In genomic region chr15:95196176-95196915, GRCh38 we compare ENCODE assay signal across 1 cellular context.
TF ChIP-seq lines count a peak whose summit lies in the region.

No MANE protein-coding gene starts in this region.

TF ChIP-seq in neural cell, 6 proteins besides CTCF, POLR2A, EP300 and RAD21 (continued from another document):
- TF ChIP-seq REST (IDR thresholded peaks at IDR 0.05; ENCODE audit: borderline replicate concordance) (no peak), TAF1 (IDR thresholded peaks at IDR 0.05; ENCODE audit: low read depth) (no peak)
TF ChIP-seq in neural cell: peak in this region for 0.
